In genomic region chr11:61815790-61816735, GRCh38 we compare ENCODE assay signal across 1 cellular context.
A peak's percentile ranks its signal among the peaks of the same experiment; 100 is the strongest.
TF ChIP-seq lines count a peak whose summit lies in the region.

No MANE protein-coding gene starts in this region.

TF ChIP-seq in K562, 482 proteins besides CTCF, POLR2A, EP300 and RAD21 (continued from another document and continues in another):
- TF ChIP-seq AFF1 (IDR thresholded peaks at IDR 0.05; ENCODE audit: low read depth in 1 of 2, partially characterized antibody in 2 of 2) (peak in 1 of 2 experiments; percentile 66), POLR2H (tag; IDR thresholded peaks at IDR 0.05; ENCODE audit: low read depth) (no peak), NR4A1 (CRISPR knock-in tag; IDR thresholded peaks at IDR 0.05) (no peak), NR4A1 (tag; IDR thresholded peaks at IDR 0.05) (0 out of 2 replicates have a peak, but pooled peaks have one; percentile 2), MAFF (IDR thresholded peaks at IDR 0.05; ENCODE audit: low read length) (no peak), MAZ (CRISPR knock-in tag; conservative IDR thresholded peaks at IDR 0.05 in 1 of 2, IDR thresholded peaks at IDR 0.05 in 1 of 2) (peak; percentile 32 to 57; a peak in 1 of 4 replicates), ZNF766 (CRISPR knock-in tag; conservative IDR thresholded peaks at IDR 0.05) (no peak), ZMIZ1 (IDR thresholded peaks at IDR 0.05; ENCODE audit: low read depth in 2 of 2, low read length in 2 of 2) (0 out of 4 replicates have a peak, but pooled peaks of 1 of the 2 experiments have one; percentile 23), MECOM (CRISPR knock-in tag; IDR thresholded peaks at IDR 0.05) (no peak), TBP (optimal IDR thresholded peaks at IDR 0.05; ENCODE audit: low read depth, low read length) (no peak), ZNF395 (CRISPR knock-in tag; IDR thresholded peaks at IDR 0.05) (0 out of 2 replicates have a peak, but pooled peaks have one; percentile 17), NR2C2 (CRISPR knock-in tag; IDR thresholded peaks at IDR 0.05) (no peak), NR2C2 (tag; IDR thresholded peaks at IDR 0.05) (peak; percentile 5; the same call in 1 of the 2 replicates), L3MBTL2 (IDR thresholded peaks at IDR 0.05) (no peak), SNRNP70 (optimal IDR thresholded peaks at IDR 0.05; ENCODE audit: low read depth, low read length) (no peak), ZFX (CRISPR knock-in tag; IDR thresholded peaks at IDR 0.05) (peak; percentile 66), EWSR1 (IDR thresholded peaks at IDR 0.05; ENCODE audit: borderline replicate concordance, low read depth, partially characterized antibody) (no peak), HLTF (IDR thresholded peaks at IDR 0.05) (no peak), ZNF436 (CRISPR knock-in tag; IDR thresholded peaks at IDR 0.05) (no peak), XRCC5 (IDR thresholded peaks at IDR 0.05; ENCODE audit: low read depth, low read length) (no peak), NFIX (CRISPR knock-in tag; IDR thresholded peaks at IDR 0.05; ENCODE audit: low read depth) (no peak), SMARCC2 (IDR thresholded peaks at IDR 0.05; ENCODE audit: low read depth) (no peak), ELF1 (tag; IDR thresholded peaks at IDR 0.05) (peak; percentile 10; the same call in 1 of the 2 replicates), CLOCK (CRISPR knock-in tag; IDR thresholded peaks at IDR 0.05; ENCODE audit: borderline replicate concordance) (no peak), HOXB6 (CRISPR knock-in tag; IDR thresholded peaks at IDR 0.05; ENCODE audit: borderline replicate concordance) (no peak), ZSCAN29 (IDR thresholded peaks at IDR 0.05) (no peak), PRPF4 (IDR thresholded peaks at IDR 0.05; ENCODE audit: insufficient read depth, low read depth, low read length, poor library complexity, severe bottlenecking) (peak; percentile 66), DLX4 (CRISPR knock-in tag; IDR thresholded peaks at IDR 0.05) (no peak), TAF1 (IDR thresholded peaks at IDR 0.05; ENCODE audit: control insufficient read depth, extremely low read depth, insufficient read depth, low read length, severe bottlenecking) (peak; percentile 51), CCNT2 (IDR thresholded peaks at IDR 0.05; ENCODE audit: borderline replicate concordance, extremely low read depth, insufficient read length, low read depth, low read length) (peak; percentile 32), ZNF224 (CRISPR knock-in tag; IDR thresholded peaks at IDR 0.05) (no peak), ZNF232 (CRISPR knock-in tag; IDR thresholded peaks at IDR 0.05) (no peak), ZNF311 (CRISPR knock-in tag; IDR thresholded peaks at IDR 0.05) (no peak), ZNF740 (CRISPR knock-in tag; IDR thresholded peaks at IDR 0.05) (no peak), ZNF740 (tag; IDR thresholded peaks at IDR 0.05) (no peak), USF2 (CRISPR knock-in tag; IDR thresholded peaks at IDR 0.05) (no peak), CUX1 (CRISPR knock-in tag; IDR thresholded peaks at IDR 0.05) (no peak), ETV1 (tag; conservative IDR thresholded peaks at IDR 0.05; ENCODE audit: low read depth) (peak; percentile 66), CBX3 (IDR thresholded peaks at IDR 0.05; ENCODE audit: borderline replicate concordance in 1 of 2, low read length in 2 of 2) (0 out of 3 replicates have a peak, but pooled peaks of 1 of the 2 experiments have one; percentile 7), TCF7L2 (IDR thresholded peaks at IDR 0.05; ENCODE audit: low read depth, low read length) (no peak), MBD1 (CRISPR knock-in tag; IDR thresholded peaks at IDR 0.05) (no peak), HDGF (IDR thresholded peaks at IDR 0.05) (no peak)
